10 cellular contexts compared by ENCODE assay signal in genomic region chr3:9951126-9951525, GRCh38. TPM values are rescaled to one million over a fixed set of nuclear protein-coding genes. Genes with fewer than 3 reads are reported as not detected.
A peak's percentile ranks its signal among the peaks of the same experiment; 100 is the strongest.
DNase-seq lines count a peak whose midpoint lies in the region; ATAC-seq and TF ChIP-seq lines count a peak whose summit lies in the region.
"Had no signal": no experiment of that assay in that cellular context is flagged by ENCODE, and none has a peak within 500 bp of the region (broad histone marks: within the 10 kb centered on the region; RNA-seq: fewer than 3 reads in every experiment).

No MANE protein-coding gene starts in this region.

- peak overlapping the region; percentile 90 for H3K4me3 ChIP-seq in GM06990 (replicated peaks; ENCODE audit: low read depth, low read length)
- peak overlapping the region; percentile 60 for H3K4me3 ChIP-seq in SU-DHL-6 (ENCODE audit: insufficient read depth, low read length, poor library complexity, severe bottlenecking)
- H3K4me3 ChIP-seq in right atrium auricular region: no peak overlapping the region
- H3K4me3 ChIP-seq in mesendoderm (ENCODE audit: low read length): no peak overlapping the region

- H3K27ac ChIP-seq in SU-DHL-6 (ENCODE audit: low read depth, low read length): no peak overlapping the region
- H3K27ac ChIP-seq in right atrium auricular region: no peak overlapping the region
- no peak overlapping the region for H3K27ac ChIP-seq in mesendoderm (ENCODE audit: low read depth, low read length)
- H3K27ac ChIP-seq: heart right ventricle, Peyer's patch had no signal

- H3K4me1 ChIP-seq in right atrium auricular region (peaks cover 0 to 29% of the 10 kb centered on the region in 2 donors), mesendoderm (ENCODE audit: control insufficient read depth, low read depth, low read length) (no peaks in the 10 kb centered on the region)

- H3K9me2 ChIP-seq in SU-DHL-6 (replicated peaks; ENCODE audit: insufficient read depth, low read length): no peaks in the 10 kb centered on the region

- H2AFZ ChIP-seq in SU-DHL-6 (ENCODE audit: low read depth, low read length, severe bottlenecking): peak overlapping the region; percentile 81

- H4K8ac ChIP-seq in mesendoderm (ENCODE audit: low read depth, low read length): no peak overlapping the region

- H3K79me1 ChIP-seq in mesendoderm (ENCODE audit: low read length): no peaks in the 10 kb centered on the region

- no peaks in the 10 kb centered on the region for H3K9me3 Mint-ChIP-seq in memory B cell

- peak overlapping the region; percentile 62 for H3K9ac ChIP-seq in SU-DHL-6 (ENCODE audit: low read length)
- no peak overlapping the region for H3K9ac ChIP-seq in mesendoderm (ENCODE audit: low read length)

- no peak overlapping the region for H3K18ac ChIP-seq in mesendoderm (ENCODE audit: low read length)

- H2AK5ac ChIP-seq in mesendoderm (ENCODE audit: low read length): no peak overlapping the region

- H3K56ac ChIP-seq in mesendoderm (ENCODE audit: low read length): no peak overlapping the region

- peaks cover 18% of the 10 kb centered on the region for H3K36me3 ChIP-seq in GM06990 (ENCODE audit: control insufficient read depth, insufficient read depth, low read length)
- H3K36me3 ChIP-seq in SU-DHL-6 (ENCODE audit: low read length): no peaks in the 10 kb centered on the region
- no peaks in the 10 kb centered on the region for H3K36me3 ChIP-seq in right atrium auricular region
- no peaks in the 10 kb centered on the region for H3K36me3 ChIP-seq in mesendoderm (ENCODE audit: control insufficient read depth, insufficient read depth, low read length)
- H3K36me3 ChIP-seq: Peyer's patch had no signal

- H3K9me3 ChIP-seq in SU-DHL-6 (ENCODE audit: insufficient read depth, low read length): no peaks in the 10 kb centered on the region
- H3K9me3 ChIP-seq in right atrium auricular region: no peaks in the 10 kb centered on the region
- H3K9me3 ChIP-seq: heart right ventricle, Peyer's patch had no signal

- no peak overlapping the region for H3K4ac ChIP-seq in mesendoderm (ENCODE audit: low read depth, low read length)

- H3K27me3 ChIP-seq in GM06990 (replicated peaks; ENCODE audit: control insufficient read depth, insufficient read depth, low read length) (no peaks in the 10 kb centered on the region), SU-DHL-6 (ENCODE audit: low read length) (no peaks in the 10 kb centered on the region), right atrium auricular region (no peaks in the 10 kb centered on the region), mesendoderm (ENCODE audit: insufficient read depth, low read length, poor library complexity) (no peaks in the 10 kb centered on the region)
- H3K27me3 ChIP-seq: Peyer's patch had no signal

- no peaks in the 10 kb centered on the region for H4K20me1 ChIP-seq in SU-DHL-6 (ENCODE audit: low read depth, low read length)

- peak overlapping the region; percentile 50 for H3K27ac Mint-ChIP-seq in memory B cell

- no peak overlapping the region for H4K5ac ChIP-seq in mesendoderm (ENCODE audit: low read length)

- DNase-seq in GM06990 (ENCODE audit: extremely low read depth, insufficient read length) (peak; percentile 38), memory B cell (ENCODE audit: low spot score in 2 of 2) (no peak), AG20443 (ENCODE audit: low spot score) (no peak), right atrium auricular region (ENCODE audit: low spot score) (no peak), mesendoderm (no peak)
- DNase-seq: heart right ventricle, Peyer's patch had no signal

- H3K4me3 Mint-ChIP-seq in memory B cell: peak overlapping the region; percentile 95

- peak; percentile 41 for ATAC-seq in GM21619 (IDR thresholded peaks at IDR 0.05; ENCODE audit: unreplicated experiment)
- no peak for ATAC-seq in memory B cell (ENCODE audit: low read depth)
- ATAC-seq in GM18858 (IDR thresholded peaks at IDR 0.05; ENCODE audit: unreplicated experiment): no peak

- H2BK15ac ChIP-seq in mesendoderm (replicated peaks; ENCODE audit: low read depth): no peak overlapping the region

- H3K23ac ChIP-seq in mesendoderm (ENCODE audit: low read length): no peak overlapping the region

- no peak overlapping the region for H2BK5ac ChIP-seq in mesendoderm (ENCODE audit: low read length)

- no peaks in the 10 kb centered on the region for H3K36me3 Mint-ChIP-seq in memory B cell

- peaks cover 12% of the 10 kb centered on the region for H3K4me1 Mint-ChIP-seq in memory B cell

- H3K27me3 Mint-ChIP-seq in memory B cell: no peaks in the 10 kb centered on the region

- no peak overlapping the region for H2BK120ac ChIP-seq in mesendoderm (ENCODE audit: low read depth, low read length)

- TF ChIP-seq CTCF in GM06990 (IDR thresholded peaks at IDR 0.05; ENCODE audit: insufficient read depth, low read length, poor library complexity, severe bottlenecking): no peak
- TF ChIP-seq CTCF in SU-DHL-6 (IDR thresholded peaks at IDR 0.05; ENCODE audit: insufficient read depth, low read length, poor library complexity, severe bottlenecking): no peak
- no peak for TF ChIP-seq CTCF in right atrium auricular region (IDR thresholded peaks at IDR 0.05)

- H3K79me2 ChIP-seq in SU-DHL-6 (ENCODE audit: insufficient read depth, low read length) (no peaks in the 10 kb centered on the region), mesendoderm (ENCODE audit: control insufficient read depth, insufficient read depth, low read length) (no peaks in the 10 kb centered on the region)

- H3K4me2 ChIP-seq in SU-DHL-6 (ENCODE audit: low read depth, low read length, poor library complexity, severe bottlenecking) (peak overlapping the region; percentile 65), mesendoderm (ENCODE audit: low read length) (no peak overlapping the region)

- no CpG with 5 or more reads among the region's 7 CpGs for WGBS in mesendoderm (ENCODE audit: extremely low coverage, insufficient coverage, low lambda C conversion rate)

- H3F3A ChIP-seq in SU-DHL-6 (ENCODE audit: insufficient read depth): no peaks in the 10 kb centered on the region

RNA-seq across cellular contexts. Expression of gene PRRT3, which starts 1.1 kb away (rescaled TPM):
- total RNA-seq in right atrium auricular region: 1 to 10 TPM; 1.4 to 1.9 TPM
- 2.7 TPM for polyA plus RNA-seq in mesendoderm (2013, experiment 1 of 2)
- 2.6 TPM for polyA plus RNA-seq in mesendoderm (2013, experiment 2 of 2)

RNA-seq across cellular contexts. Expression of gene CRELD1, which starts 17.5 kb away (rescaled TPM):
- 10 to 100 TPM; 63.9 to 79.0 TPM for total RNA-seq in right atrium auricular region
- 2.8 TPM for polyA plus RNA-seq in mesendoderm (2013, experiment 1 of 2)
- 3.3 TPM for polyA plus RNA-seq in mesendoderm (2013, experiment 2 of 2)

RNA-seq across cellular contexts. Expression of gene IL17RC, which starts 34.2 kb away (rescaled TPM):
- 10 to 100 TPM; 32.5 to 49.1 TPM for total RNA-seq in right atrium auricular region
- 4.5 TPM for polyA plus RNA-seq in mesendoderm (2013, experiment 1 of 2)
- polyA plus RNA-seq in mesendoderm (2013, experiment 2 of 2): 4.7 TPM

RNA-seq across cellular contexts. Expression of gene EMC3, which starts 35.5 kb away (rescaled TPM):
- 100 to 1,000 TPM in 1 of 2 donors, 10 to 100 TPM in 1; 69.8 to 111 TPM for total RNA-seq in right atrium auricular region
- 29.5 TPM for polyA plus RNA-seq in mesendoderm (2013, experiment 1 of 2)
- polyA plus RNA-seq in mesendoderm (2013, experiment 2 of 2): 27.8 TPM

RNA-seq across cellular contexts. Expression of gene IL17RE, which starts 48.5 kb away (rescaled TPM):
- 1 to 10 TPM in 1 of 2 donors, under 1 TPM in 1; 0.89 to 2.6 TPM for total RNA-seq in right atrium auricular region
- 6.0 TPM for polyA plus RNA-seq in mesendoderm (2013, experiment 1 of 2)
- polyA plus RNA-seq in mesendoderm (2013, experiment 2 of 2): 7.5 TPM

Comparison
In these comparisons a context has a peak if more than half of its experiments do, and no peak if none do; other contexts are left out.
1. H3K4me3 ChIP-seq: peak in GM06990 (single experiment) and SU-DHL-6 (single experiment); none in right atrium auricular region (0 of 2) and mesendoderm (single experiment).